9 cellular contexts compared by ENCODE assay signal in the genomic region with DNA sequence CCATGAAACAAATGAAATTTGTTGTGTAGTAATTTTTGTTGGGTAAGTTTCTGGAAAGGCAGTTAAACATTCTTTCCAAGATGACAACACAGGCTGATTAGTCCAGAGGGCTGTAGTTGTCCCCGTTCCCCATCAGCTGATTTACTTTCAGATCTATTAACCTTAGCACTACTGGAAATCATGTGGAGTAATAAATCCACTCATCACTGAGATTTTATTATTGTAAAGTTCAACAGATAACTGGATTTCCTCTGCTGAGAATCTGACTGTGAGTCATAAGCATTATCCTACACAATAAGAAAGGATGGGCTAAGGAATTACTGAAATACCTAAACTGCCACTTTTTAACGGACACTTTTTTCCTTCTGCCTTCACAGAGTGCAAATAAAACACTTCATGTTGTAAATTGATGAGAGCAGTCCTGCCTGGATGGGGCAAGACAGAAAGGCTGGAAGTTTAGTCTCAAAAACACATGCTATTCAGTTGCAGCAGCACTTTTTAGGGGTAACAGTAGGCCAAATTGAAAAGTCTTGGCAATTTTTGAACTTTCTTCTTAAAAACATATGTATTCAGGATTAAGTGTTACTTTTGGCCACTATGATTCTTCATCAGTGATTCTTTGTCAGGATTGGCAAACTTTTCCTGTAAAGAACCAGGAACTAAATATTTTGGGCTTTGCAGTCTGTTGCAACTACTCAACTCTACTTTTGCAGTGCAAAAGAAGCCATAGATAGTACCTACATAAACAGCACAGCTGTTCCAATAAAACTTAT. TPM values are rescaled to one million over a fixed set of nuclear protein-coding genes. Genes with fewer than 3 reads are reported as not detected.
A peak's percentile ranks its signal among the peaks of the same experiment; 100 is the strongest.
DNase-seq lines count a peak whose midpoint lies in the region; ATAC-seq, FAIRE-seq and TF ChIP-seq lines count a peak whose summit lies in the region.
"Had no signal": no experiment of that assay in that cellular context is flagged by ENCODE, and none has a peak within 500 bp of the region (broad histone marks: within the 10 kb centered on the region; RNA-seq: fewer than 3 reads in every experiment).

No MANE protein-coding gene starts in this region.

- peak overlapping the region; percentile 31 for H3K4me3 Mint-ChIP-seq in stimulated activated effector memory CD8-positive, alpha-beta T cell treated with anti-CD3 and anti-CD28 coated beads, Interleukin-12 subunit alpha, Interleukin-12 subunit beta, amount 100 ng/mL, for 72 hours
- H3K4me3 Mint-ChIP-seq in activated CD4-positive, alpha-beta memory T cell treated with anti-CD3 and anti-CD28 coated beads, Interleukin-2, amount 10 ng/mL, durations not matched to agents 7 days and 5 days = no peak overlapping the region
- H3K4me3 Mint-ChIP-seq: T-helper 1 cell treated with Interleukin-12 subunit alpha and Interleukin-12 subunit beta and Interleukin-4 antibody, amounts not matched to agents 30 μg/mL and 1 μg/mL, for 36 hours had no signal

- no TSS peak for BruUV-seq in GM12878 (replicated peaks; lab: Mats Ljungman, UMichigan)

- intact Hi-C loops in GM12878 (cut with micrococcal nuclease; ENCODE audit: unreplicated experiment) = no loop called here

- no peaks in the 10 kb centered on the region for H3K9me3 Mint-ChIP-seq in stimulated activated effector memory CD8-positive, alpha-beta T cell treated with anti-CD3 and anti-CD28 coated beads, Interleukin-12 subunit alpha, Interleukin-12 subunit beta, amount 100 ng/mL, for 72 hours
- H3K9me3 Mint-ChIP-seq in activated CD4-positive, alpha-beta memory T cell treated with anti-CD3 and anti-CD28 coated beads, Interleukin-2, amount 10 ng/mL, durations not matched to agents 7 days and 5 days = peaks cover 3% of the 10 kb centered on the region
- no peaks in the 10 kb centered on the region for H3K9me3 Mint-ChIP-seq in activated naive CD4-positive, alpha-beta T cell treated with anti-CD3 and anti-CD28 coated beads, Interleukin-2, amount 50 U/mL, for 72 hours
- H3K9me3 Mint-ChIP-seq: T-helper 1 cell treated with Interleukin-12 subunit alpha and Interleukin-12 subunit beta and Interleukin-4 antibody, amounts not matched to agents 30 μg/mL and 1 μg/mL, for 36 hours had no signal

- WGBS in GM12878 (ENCODE audit: insufficient coverage, insufficient replicate concordance, low lambda C conversion rate, missing lambda C conversion rate) = 97% methylated on average over 2 of the region's 2 CpGs

- TF ChIP-seq POLR2A in GM12878 (IDR thresholded peaks at IDR 0.05; ENCODE audit: low read depth, low read length) = no peak

- TF ChIP-seq EP300 in GM12878 (IDR thresholded peaks at IDR 0.05; ENCODE audit: borderline replicate concordance in 1 of 2, control insufficient read depth in 1 of 2, low read depth in 2 of 2, low read length in 2 of 2) = no peak

- no peaks in the 10 kb centered on the region for H3K9me1 ChIP-seq in keratinocyte (ENCODE audit: control insufficient read depth, extremely low read depth, insufficient read depth, low read length)

- H3K9me3 ChIP-seq in HEK293 (ENCODE audit: control insufficient read depth, insufficient read depth, low read depth, low read length) (no peaks in the 10 kb centered on the region), GM12878 (replicated peaks; ENCODE audit: control insufficient read depth, insufficient read depth, low read length) (no peaks in the 10 kb centered on the region; the same call in 2 of the 3 replicates), keratinocyte (ENCODE audit: control insufficient read depth, low read depth, low read length) (no peaks in the 10 kb centered on the region)

- FAIRE-seq in GM12878 (lab: Jason Lieb, UNC) = peak; percentile 44
- FAIRE-seq in keratinocyte (lab: Jason Lieb, UNC) = peak; percentile 26

- H3K27ac ChIP-seq in HEK293 (ENCODE audit: extremely low read depth, low read depth, low read length) (no peak overlapping the region), GM12878 (ENCODE audit: control insufficient read depth, insufficient read depth) (no peak overlapping the region), keratinocyte (ENCODE audit: control insufficient read depth, insufficient read depth, low read length) (peak overlapping the region; percentile 54)

- TF ChIP-seq CTCF in HEK293 (tag by site-specific recombination; IDR thresholded peaks at IDR 0.05) (no peak), GM12878 (IDR thresholded peaks at IDR 0.05 in 2 of 3, conservative IDR thresholded peaks at IDR 0.05 in 1 of 3; ENCODE audit: control insufficient read depth in 2 of 3, extremely low read depth in 1 of 3, insufficient read depth in 1 of 3, low read depth in 3 of 3, low read length in 3 of 3) (no peak), keratinocyte (optimal IDR thresholded peaks at IDR 0.05 in 1 of 3, IDR thresholded peaks at IDR 0.05 in 1 of 3, conservative IDR thresholded peaks at IDR 0.05 in 1 of 3; ENCODE audit: extremely low read depth in 1 of 3, insufficient read depth in 2 of 3, low read length in 3 of 3) (no peak)

- POLR2A ChIA-PET in HEK293 (lab: Yijun Ruan, JAX) = no interaction called here
- POLR2A ChIA-PET in GM12878 (lab: Charles Lee) = no interaction called here
- POLR2A ChIA-PET in activated CD4-positive, alpha-beta memory T cell treated with anti-CD3 and anti-CD28 coated beads, Interleukin-2, amount 10 ng/mL, durations not matched to agents 7 days and 5 days (lab: Charles Lee) = interaction anchor here (0.8 to 4.4 kb wide), 3 partner anchors 9 to 22 kb away, joined by 3 to 22 read pairs (median 3); no protein-coding TSS in a partner anchor

- H3K4me1 Mint-ChIP-seq in stimulated activated effector memory CD8-positive, alpha-beta T cell treated with anti-CD3 and anti-CD28 coated beads, Interleukin-12 subunit alpha, Interleukin-12 subunit beta, amount 100 ng/mL, for 72 hours = peaks cover 74% of the 10 kb centered on the region
- H3K4me1 Mint-ChIP-seq in activated CD4-positive, alpha-beta memory T cell treated with anti-CD3 and anti-CD28 coated beads, Interleukin-2, amount 10 ng/mL, durations not matched to agents 7 days and 5 days = peaks cover 83% of the 10 kb centered on the region

- H3K27me3 Mint-ChIP-seq in activated CD4-positive, alpha-beta memory T cell treated with anti-CD3 and anti-CD28 coated beads, Interleukin-2, amount 10 ng/mL, durations not matched to agents 7 days and 5 days = no peaks in the 10 kb centered on the region

- RAD21 ChIA-PET in GM12878 (lab: Charles Lee; ENCODE audit: unreplicated experiment) = interaction anchor here (0.9 kb wide), 1 partner anchor 150 kb away, joined by 3 read pairs; no protein-coding TSS in a partner anchor

- TF ChIP-seq RAD21 in GM12878 (IDR thresholded peaks at IDR 0.05; ENCODE audit: insufficient read depth, low read depth, low read length) = no peak

- H3K4me1 ChIP-seq in HEK293 (ENCODE audit: control insufficient read depth, insufficient read depth, low read length) = peaks cover 6% of the 10 kb centered on the region
- peaks cover 18% of the 10 kb centered on the region for H3K4me1 ChIP-seq in GM12878 (ENCODE audit: control insufficient read depth, insufficient read depth, low read length)
- H3K4me1 ChIP-seq in keratinocyte (ENCODE audit: control insufficient read depth, extremely low read depth, insufficient read depth, low read length) = peaks cover 63% of the 10 kb centered on the region

- DNase-seq in GM12878 (ENCODE audit: low read depth, low spot score) (no peak), keratinocyte (ENCODE audit: low read depth, low spot score) (no peak), NCI-H2171 treated with DMSO at 0.1 percent for 48 hours (lab: John Stamatoyannopoulos, UW) (no peak)
- DNase-seq in stimulated activated effector memory CD8-positive, alpha-beta T cell treated with anti-CD3 and anti-CD28 coated beads, Interleukin-12 subunit alpha, Interleukin-12 subunit beta, amount 100 ng/mL, for 72 hours (ENCODE audit: low spot score in 2 of 2) = no peak
- DNase-seq in activated CD4-positive, alpha-beta memory T cell treated with anti-CD3 and anti-CD28 coated beads, Interleukin-2, amount 10 ng/mL, durations not matched to agents 7 days and 5 days = no peak
- no peak for DNase-seq in activated naive CD4-positive, alpha-beta T cell treated with anti-CD3 and anti-CD28 coated beads, Interleukin-2, amount 50 U/mL, for 72 hours (ENCODE audit: low spot score in 2 of 2)
- no peak for DNase-seq in activated CD4-positive, CD25-positive, alpha-beta regulatory T cell (lab: John Stamatoyannopoulos, UW)

- peaks cover 22% of the 10 kb centered on the region for H3K36me3 Mint-ChIP-seq in stimulated activated effector memory CD8-positive, alpha-beta T cell treated with anti-CD3 and anti-CD28 coated beads, Interleukin-12 subunit alpha, Interleukin-12 subunit beta, amount 100 ng/mL, for 72 hours
- H3K36me3 Mint-ChIP-seq in activated CD4-positive, alpha-beta memory T cell treated with anti-CD3 and anti-CD28 coated beads, Interleukin-2, amount 10 ng/mL, durations not matched to agents 7 days and 5 days (ENCODE audit: low read depth) = peaks cover 40% of the 10 kb centered on the region
- H3K36me3 Mint-ChIP-seq in activated naive CD4-positive, alpha-beta T cell treated with anti-CD3 and anti-CD28 coated beads, Interleukin-2, amount 50 U/mL, for 72 hours = no peaks in the 10 kb centered on the region

- no peak for ATAC-seq in GM12878
- ATAC-seq in stimulated activated effector memory CD8-positive, alpha-beta T cell treated with anti-CD3 and anti-CD28 coated beads, Interleukin-12 subunit alpha, Interleukin-12 subunit beta, amount 100 ng/mL, for 72 hours = no peak
- no peak for ATAC-seq in activated naive CD4-positive, alpha-beta T cell treated with anti-CD3 and anti-CD28 coated beads, Interleukin-2, amount 50 U/mL, for 72 hours

- H3K27me3 ChIP-seq in GM12878 (replicated peaks in 1 of 2; ENCODE audit: control insufficient read depth in 2 of 2, insufficient read depth in 2 of 2, low read length in 1 of 2) (no peaks in the 10 kb centered on the region), keratinocyte (ENCODE audit: control insufficient read depth, extremely low read depth, insufficient read depth, low read length) (no peaks in the 10 kb centered on the region)

- peak overlapping the region; percentile 48 for H3K27ac Mint-ChIP-seq in stimulated activated effector memory CD8-positive, alpha-beta T cell treated with anti-CD3 and anti-CD28 coated beads, Interleukin-12 subunit alpha, Interleukin-12 subunit beta, amount 100 ng/mL, for 72 hours
- H3K27ac Mint-ChIP-seq in activated CD4-positive, alpha-beta memory T cell treated with anti-CD3 and anti-CD28 coated beads, Interleukin-2, amount 10 ng/mL, durations not matched to agents 7 days and 5 days = no peak overlapping the region
- no peak overlapping the region for H3K27ac Mint-ChIP-seq in activated naive CD4-positive, alpha-beta T cell treated with anti-CD3 and anti-CD28 coated beads, Interleukin-2, amount 50 U/mL, for 72 hours
- H3K27ac Mint-ChIP-seq: T-helper 1 cell treated with Interleukin-12 subunit alpha and Interleukin-12 subunit beta and Interleukin-4 antibody, amounts not matched to agents 30 μg/mL and 1 μg/mL, for 36 hours had no signal

- H3K36me3 ChIP-seq in HEK293 (ENCODE audit: control insufficient read depth in 2 of 2, insufficient read depth in 1 of 2, low read length in 2 of 2) = no peaks in the 10 kb centered on the region
- H3K36me3 ChIP-seq in GM12878 (ENCODE audit: control insufficient read depth in 2 of 2, insufficient read depth in 2 of 2, low read length in 1 of 2) = no peaks in the 10 kb centered on the region
- H3K36me3 ChIP-seq in keratinocyte (ENCODE audit: control insufficient read depth in 2 of 2, extremely low read depth in 1 of 2, insufficient read depth in 2 of 2, low read length in 2 of 2) = no peaks in the 10 kb centered on the region

- no peak overlapping the region for H3K4me3 ChIP-seq in HEK293 (ENCODE audit: low read depth, low read length)
- H3K4me3 ChIP-seq in GM12878 = no peak overlapping the region
- peak overlapping the region in 1 of 3 experiments; percentile 35 for H3K4me3 ChIP-seq in keratinocyte (ENCODE audit: control insufficient read depth in 2 of 3, extremely low read depth in 1 of 3, insufficient read depth in 2 of 3, low read depth in 1 of 3, low read length in 3 of 3)

- H3K4me2 ChIP-seq in GM12878 (ENCODE audit: control insufficient read depth, insufficient read depth) = no peak overlapping the region
- peak overlapping the region; percentile 53 for H3K4me2 ChIP-seq in keratinocyte (ENCODE audit: control insufficient read depth, extremely low read depth, insufficient read depth, low read depth, low read length)

- H3K9ac ChIP-seq in GM12878 (ENCODE audit: control insufficient read depth, insufficient read depth, low read length) (no peak overlapping the region), keratinocyte (ENCODE audit: control insufficient read depth, extremely low read depth, insufficient read depth, low read length) (peak overlapping the region; percentile 19)

- H2AFZ ChIP-seq in GM12878 (ENCODE audit: control insufficient read depth, low read depth, low read length) (no peak overlapping the region), keratinocyte (ENCODE audit: control insufficient read depth, low read length) (no peak overlapping the region)

- H3K79me2 ChIP-seq in GM12878 (ENCODE audit: control insufficient read depth, insufficient read depth, low read length) = no peaks in the 10 kb centered on the region; the same call in 1 of the 2 replicates
- peaks cover 69% of the 10 kb centered on the region for H3K79me2 ChIP-seq in keratinocyte (ENCODE audit: control insufficient read depth, insufficient read depth, low read length)

- SMC1A ChIA-PET in GM12878 (lab: Charles Lee; ENCODE audit: uncharacterized antibody, unreplicated experiment) = interaction anchor here (0.8 to 3.5 kb wide), 5 partner anchors 9 to 39 kb away, joined by 3 to 22 read pairs (median 3); no protein-coding TSS in a partner anchor

- no peaks in the 10 kb centered on the region for H4K20me1 ChIP-seq in GM12878 (ENCODE audit: control insufficient read depth, insufficient read depth)
- H4K20me1 ChIP-seq in keratinocyte (ENCODE audit: control insufficient read depth, extremely low read depth, insufficient read depth, low read length) = no peaks in the 10 kb centered on the region

- in situ Hi-C loops in GM12878 (cut with MboI) = no loop called here

- dilution Hi-C loops in keratinocyte (cut with MboI; ENCODE audit: extremely low pct_ligation_motif_present, low sequenced_read_pairs) = no loop called here

- CTCF ChIA-PET in HEK293 (lab: Yijun Ruan, JAX) (interaction anchor here (0.6 to 2.5 kb wide), 8 partner anchors 12 to 140 kb away, joined by 3 to 18 read pairs (median 4); no protein-coding TSS in a partner anchor), GM12878 (lab: Yijun Ruan, JAX) (interaction anchor here (1.3 to 2.5 kb wide), 3 partner anchors 9 to 43 kb away, joined by 3 to 13 read pairs (median 5); no protein-coding TSS in a partner anchor)
- CTCF ChIA-PET in activated CD4-positive, alpha-beta memory T cell treated with anti-CD3 and anti-CD28 coated beads, Interleukin-2, amount 10 ng/mL, durations not matched to agents 7 days and 5 days (lab: Charles Lee) = interaction anchor here (2.4 to 3.4 kb wide), 2 partner anchors 8 to 43 kb away, joined by 11 to 14 read pairs; no protein-coding TSS in a partner anchor

RNA-seq across cellular contexts. Expression of a gene that starts 7.1 kb away (rescaled TPM):
- total RNA-seq in GM12878 (2013; cell fraction: nucleolus; rRNA removed) = 18.3 and 21.1 TPM in 2 replicates
- total RNA-seq in GM12878 (2014; rRNA removed) (36.0 and 43.0 TPM in 2 replicates), GM12878 (2014; rRNA removed; fragmentation: Illumina TruSeq; extraction: Trizol) (45.0 and 45.4 TPM in 2 replicates), GM12878 (2021) (47.4 and 49.8 TPM in 2 replicates)
- 25.0 TPM for polyA plus RNA-seq in GM12878 (2011; ENCODE audit: low read depth)
- polyA plus RNA-seq in GM12878 (2011; rRNA removed) (6.7 and 7.6 TPM in 2 replicates), GM12878 (2014; fragmentation: Illumina TruSeq; extraction: Trizol) (41.2 and 50.9 TPM in 2 replicates), GM12878 (2014; fragmentation: Nextera tagmentation; extraction: Ambion mirVana) (10 to 100 TPM; 20.6 to 34.5 TPM), GM12878 (2014; rRNA removed) (33.2 and 38.3 TPM in 2 replicates), GM12878 (2016; fragmentation: Nextera tagmentation; extraction: Ambion mirVana) (10 to 100 TPM; 42.6 to 44.0 TPM), keratinocyte (100.0 to 121 TPM (median 101 TPM) in 3 replicates)
- polyA plus RNA-seq in GM12878 (2011; cell fraction: cytosol; rRNA removed) = 3.5 and 4.1 TPM in 2 replicates
- 1.1 and 1.3 TPM in 2 replicates for polyA plus RNA-seq in GM12878 (2011; cell fraction: nucleus; rRNA removed)
- 19.0 and 20.2 TPM in 2 replicates for polyA plus RNA-seq in GM12878 (2012)
- polyA minus RNA-seq in GM12878 (2011; rRNA and poly(A)+ RNA removed) = 1.9 and 3.0 TPM in 2 replicates
- 2.0 and 3.7 TPM in 2 replicates for polyA minus RNA-seq in GM12878 (2011; cell fraction: cytosol; rRNA and poly(A)+ RNA removed)
- polyA minus RNA-seq in GM12878 (2011; cell fraction: nucleus; rRNA and poly(A)+ RNA removed) = 0.48 and 1.3 TPM in 2 replicates
- polyA plus RNA-seq in keratinocyte (2011; ENCODE audit: low read depth) = 20.5 TPM
- polyA plus RNA-seq in keratinocyte (2011; cell fraction: cytosol; rRNA removed) = 43.3 and 64.2 TPM in 2 replicates
- 80.3 and 89.8 TPM in 2 replicates for polyA plus RNA-seq in keratinocyte (2011; cell fraction: nucleus; rRNA removed)
- 60.8 and 77.7 TPM in 2 replicates for polyA plus RNA-seq in keratinocyte (2012; ENCODE audit: low replicate concordance)
- 31.5 to 57.7 TPM (median 44.8 TPM) in 3 replicates for polyA minus RNA-seq in keratinocyte
- 58.7 TPM for polyA minus RNA-seq in keratinocyte (2011; cell fraction: cytosol; rRNA and poly(A)+ RNA removed)
- polyA minus RNA-seq in keratinocyte (2011; cell fraction: nucleus; rRNA and poly(A)+ RNA removed) = 66.6 and 104 TPM in 2 replicates
- total RNA-seq in activated CD4-positive, alpha-beta memory T cell treated with anti-CD3 and anti-CD28 coated beads, Interleukin-2, amount 10 ng/mL, durations not matched to agents 7 days and 5 days = 100 to 1,000 TPM; 101 to 104 TPM
- total RNA-seq in activated naive CD4-positive, alpha-beta T cell treated with anti-CD3 and anti-CD28 coated beads, Interleukin-2, amount 50 U/mL, for 72 hours = 10 to 100 TPM; 19.9 to 53.5 TPM
